1 cellular context compared by ENCODE assay signal in genomic region chr15:78340243-78341056, GRCh38.
TF ChIP-seq lines count a peak whose summit lies in the region.

CRABP1 (plus strand) TSS chr15:78340353; CDS start chr15:78340429, 76 bp downstream.

TF ChIP-seq in HepG2, 621 proteins besides CTCF, POLR2A, EP300 and RAD21 (continued from another document):
- TF ChIP-seq DZIP1 (CRISPR knock-in tag; IDR thresholded peaks at IDR 0.05) (no peak), CEBPZ (IDR thresholded peaks at IDR 0.05; ENCODE audit: low read length) (no peak), DBP (CRISPR knock-in tag; IDR thresholded peaks at IDR 0.05; ENCODE audit: not compliant biosample characterization) (no peak), MATR3 (CRISPR knock-in tag; IDR thresholded peaks at IDR 0.05) (no peak), EZH2 (conservative IDR thresholded peaks at IDR 0.05; ENCODE audit: low read depth, low read length) (peak; percentile 29; the same call in 1 of the 2 replicates), ZFP36 (IDR thresholded peaks at IDR 0.05; ENCODE audit: borderline replicate concordance, low read depth, low read length, partially characterized antibody) (no peak), ZNF83 (CRISPR knock-in tag; IDR thresholded peaks at IDR 0.05; ENCODE audit: borderline replicate concordance) (no peak), HNRNPL (IDR thresholded peaks at IDR 0.05; ENCODE audit: low read depth, low read length) (no peak), ZNF777 (CRISPR knock-in tag; IDR thresholded peaks at IDR 0.05) (0 out of 2 replicates have a peak, but pooled peaks have one; percentile 20), ZNF768 (CRISPR knock-in tag; IDR thresholded peaks at IDR 0.05) (peak; percentile 75), FLYWCH1 (CRISPR knock-in tag; IDR thresholded peaks at IDR 0.05) (no peak), ZNF224 (CRISPR knock-in tag; IDR thresholded peaks at IDR 0.05) (no peak)
